Comparison of ENCODE assay signal across 11 cellular contexts in genomic region chr3:48560648-48561018, GRCh38. TPM values are rescaled to one million over a fixed set of nuclear protein-coding genes. Genes with fewer than 3 reads are reported as not detected.
A peak's percentile ranks its signal among the peaks of the same experiment; 100 is the strongest.
DNase-seq lines count a peak whose midpoint lies in the region; ATAC-seq and TF ChIP-seq lines count a peak whose summit lies in the region.
"Had no signal": no experiment of that assay in that cellular context is flagged by ENCODE, and none has a peak within 500 bp of the region (broad histone marks: within the 10 kb centered on the region; RNA-seq: fewer than 3 reads in every experiment).

No MANE protein-coding gene starts in this region.

- H3K27me3 ChIP-seq in HL-60 (ENCODE audit: insufficient read depth, poor library complexity, severe bottlenecking), result no peaks in the 10 kb centered on the region
- no peaks in the 10 kb centered on the region for H3K27me3 ChIP-seq in WERI-Rb-1 (ENCODE audit: insufficient read depth, low read depth, severe bottlenecking)
- no peaks in the 10 kb centered on the region for H3K27me3 ChIP-seq in iPS-15b (ENCODE audit: control insufficient read depth, insufficient read depth, low read length)

- no peaks in the 10 kb centered on the region for H3K9me3 Mint-ChIP-seq in stimulated activated naive B cell treated with anti-CD40 and anti-IgM and Interleukin-4, amounts not matched to agents 10 μg/mL and 1 μg/mL and 100 μg/mL, for 72 hours
- no peaks in the 10 kb centered on the region for H3K9me3 Mint-ChIP-seq in activated naive CD4-positive, alpha-beta T cell treated with anti-CD3 and anti-CD28 coated beads, Interleukin-2, amount 50 U/mL, for 72 hours
- H3K9me3 Mint-ChIP-seq: naive B cell; stimulated activated memory B cell treated with anti-CD40 and anti-IgM and Interleukin-4, amounts not matched to agents 10 μg/mL and 1 μg/mL and 100 μg/mL, for 72 hours had no signal

- H3K4me3 Mint-ChIP-seq in stimulated activated naive B cell treated with anti-CD40 and anti-IgM and Interleukin-4, amounts not matched to agents 10 μg/mL and 1 μg/mL and 100 μg/mL, for 72 hours, result no peak overlapping the region

- H3K36me3 ChIP-seq in WERI-Rb-1 (peaks cover 2% of the 10 kb centered on the region; the same call in 1 of the 2 replicates), iPS-15b (ENCODE audit: control insufficient read depth, insufficient read depth, low read length) (peaks cover 8% of the 10 kb centered on the region)

- no peak overlapping the region for H3K4me3 ChIP-seq in HL-60 (replicated peaks; ENCODE audit: insufficient read depth, low read length)
- H3K4me3 ChIP-seq in WERI-Rb-1 (ENCODE audit: low read depth, low read length), result peak overlapping the region; percentile 50
- H3K4me3 ChIP-seq in iPS-15b (ENCODE audit: low read depth, low read length), result peak overlapping the region; percentile 27

- H3K27ac Mint-ChIP-seq in stimulated activated naive B cell treated with anti-CD40 and anti-IgM and Interleukin-4, amounts not matched to agents 10 μg/mL and 1 μg/mL and 100 μg/mL, for 72 hours, result peak overlapping the region; percentile 59
- no peak overlapping the region for H3K27ac Mint-ChIP-seq in activated naive CD4-positive, alpha-beta T cell treated with anti-CD3 and anti-CD28 coated beads, Interleukin-2, amount 50 U/mL, for 72 hours
- H3K27ac Mint-ChIP-seq: stimulated activated memory B cell treated with anti-CD40 and anti-IgM and Interleukin-4, amounts not matched to agents 10 μg/mL and 1 μg/mL and 100 μg/mL, for 72 hours had no signal

- H3K9me3 ChIP-seq in WERI-Rb-1 (ENCODE audit: severe bottlenecking) (no peaks in the 10 kb centered on the region), iPS-15b (ENCODE audit: control insufficient read depth, insufficient read depth, low read length) (no peaks in the 10 kb centered on the region)

- H3K4me1 ChIP-seq in iPS-15b (ENCODE audit: control insufficient read depth, insufficient read depth, low read length), result peaks cover 7% of the 10 kb centered on the region

- no peaks in the 10 kb centered on the region for H3K36me3 Mint-ChIP-seq in stimulated activated naive B cell treated with anti-CD40 and anti-IgM and Interleukin-4, amounts not matched to agents 10 μg/mL and 1 μg/mL and 100 μg/mL, for 72 hours
- peaks cover 0 to 6% of the 10 kb centered on the region in 2 donors for H3K36me3 Mint-ChIP-seq in activated naive CD4-positive, alpha-beta T cell treated with anti-CD3 and anti-CD28 coated beads, Interleukin-2, amount 50 U/mL, for 72 hours
- H3K36me3 Mint-ChIP-seq: naive B cell; stimulated activated memory B cell treated with anti-CD40 and anti-IgM and Interleukin-4, amounts not matched to agents 10 μg/mL and 1 μg/mL and 100 μg/mL, for 72 hours had no signal

- no peaks in the 10 kb centered on the region for H3K27me3 Mint-ChIP-seq in stimulated activated naive B cell treated with anti-CD40 and anti-IgM and Interleukin-4, amounts not matched to agents 10 μg/mL and 1 μg/mL and 100 μg/mL, for 72 hours
- H3K27me3 Mint-ChIP-seq: naive B cell; stimulated activated memory B cell treated with anti-CD40 and anti-IgM and Interleukin-4, amounts not matched to agents 10 μg/mL and 1 μg/mL and 100 μg/mL, for 72 hours had no signal

- ATAC-seq in stimulated activated naive B cell treated with anti-CD40 and anti-IgM and Interleukin-4, amounts not matched to agents 10 μg/mL and 1 μg/mL and 100 μg/mL, for 72 hours (replicated peaks), result no peak
- no peak for ATAC-seq in GM21786 (IDR thresholded peaks at IDR 0.05; ENCODE audit: unreplicated experiment)
- ATAC-seq in activated naive CD4-positive, alpha-beta T cell treated with anti-CD3 and anti-CD28 coated beads, Interleukin-2, amount 50 U/mL, for 72 hours, result no peak
- ATAC-seq: stimulated activated memory B cell treated with anti-CD40 and anti-IgM and Interleukin-4, amounts not matched to agents 10 μg/mL and 1 μg/mL and 100 μg/mL, for 72 hours had no signal

- H3K9ac ChIP-seq in iPS-15b (ENCODE audit: low read depth, low read length), result no peak overlapping the region

- peaks cover 30 to 49% of the 10 kb centered on the region in 2 donors for H3K4me1 Mint-ChIP-seq in stimulated activated naive B cell treated with anti-CD40 and anti-IgM and Interleukin-4, amounts not matched to agents 10 μg/mL and 1 μg/mL and 100 μg/mL, for 72 hours

- DNase-seq in HL-60 (ENCODE audit: low read depth in 1 of 2, low spot score in 1 of 2) (no peak), WERI-Rb-1 (peak; percentile 86), middle frontal gyrus (ENCODE audit: extremely low spot score, low spot score) (no peak)
- no peak for DNase-seq in stimulated activated naive B cell treated with anti-CD40 and anti-IgM and Interleukin-4, amounts not matched to agents 10 μg/mL and 1 μg/mL and 100 μg/mL, for 72 hours
- no peak for DNase-seq in activated naive CD4-positive, alpha-beta T cell treated with anti-CD3 and anti-CD28 coated beads, Interleukin-2, amount 50 U/mL, for 72 hours (ENCODE audit: low spot score in 2 of 2)
- DNase-seq in central memory CD4-positive, alpha-beta T cell, result no peak
- DNase-seq: naive B cell, NCI-H446 had no signal

- H3K27ac ChIP-seq in HL-60 (replicated peaks) (peak overlapping the region; percentile 29; the same call in 1 of the 2 replicates), WERI-Rb-1 (peak overlapping the region; percentile 77)

- TF ChIP-seq CTCF in HL-60 (IDR thresholded peaks at IDR 0.05; ENCODE audit: insufficient read depth, low read length) (no peak), WERI-Rb-1 (IDR thresholded peaks at IDR 0.05; ENCODE audit: low read depth, low read length) (no peak)

RNA-seq across cellular contexts. Expression of gene UCN2, which starts 2.9 kb away (rescaled TPM):
- under 1 TPM in 1 of 2 donors, not detected in 1; 0.21 TPM for total RNA-seq in activated naive CD4-positive, alpha-beta T cell treated with anti-CD3 and anti-CD28 coated beads, Interleukin-2, amount 50 U/mL, for 72 hours

RNA-seq across cellular contexts. Expression of gene PFKFB4, which starts 4.0 kb away (rescaled TPM):
- 100 to 1,000 TPM in 1 of 2 donors, 1 to 10 TPM in 1; 6.3 to 139 TPM for total RNA-seq in activated naive CD4-positive, alpha-beta T cell treated with anti-CD3 and anti-CD28 coated beads, Interleukin-2, amount 50 U/mL, for 72 hours

RNA-seq across cellular contexts. Expression of gene COL7A1, which starts 34.5 kb away (rescaled TPM):
- 1 to 10 TPM; 3.2 to 5.5 TPM for total RNA-seq in activated naive CD4-positive, alpha-beta T cell treated with anti-CD3 and anti-CD28 coated beads, Interleukin-2, amount 50 U/mL, for 72 hours

RNA-seq across cellular contexts. Expression of gene UQCRC1, which starts 48.8 kb away (rescaled TPM):
- total RNA-seq in activated naive CD4-positive, alpha-beta T cell treated with anti-CD3 and anti-CD28 coated beads, Interleukin-2, amount 50 U/mL, for 72 hours, result 100 to 1,000 TPM; 257 to 269 TPM

RNA-seq across cellular contexts. Expression of gene SHISA5, which starts 56.7 kb away (rescaled TPM):
- 10 to 100 TPM; 64.0 to 75.3 TPM for total RNA-seq in activated naive CD4-positive, alpha-beta T cell treated with anti-CD3 and anti-CD28 coated beads, Interleukin-2, amount 50 U/mL, for 72 hours
